In genomic region chr10:26860026-26860541, GRCh38 we compare ENCODE assay signal across 7 cellular contexts. TPM values are rescaled to one million over a fixed set of nuclear protein-coding genes. Genes with fewer than 3 reads are reported as not detected.
DNase-seq lines count a peak whose midpoint lies in the region; ATAC-seq lines count a peak whose summit lies in the region.

No MANE protein-coding gene starts in this region.

- peak; percentile 45 to 68 for DNase-seq in NOMO-1 (lab: John Stamatoyannopoulos, UW; ENCODE audit: unreplicated experiment in 2 of 2)
- DNase-seq in activated T-cell treated with anti-CD3 and anti-CD28 coated beads for 1 hour (ENCODE audit: low read depth), result peak; percentile 34
- DNase-seq in naive B cell, result peak; percentile 46
- DNase-seq in stimulated activated CD8-positive, alpha-beta memory T cell treated with anti-CD3 and anti-CD28 coated beads, Interleukin-7, amount 100 ng/mL, for 24 hours (ENCODE audit: low read depth), result peak; percentile 24

- peaks cover 0 to 8% of the 10 kb centered on the region in 2 donors for H3K36me3 Mint-ChIP-seq in naive B cell

- ATAC-seq in GM18508 (IDR thresholded peaks at IDR 0.05; ENCODE audit: insufficient read depth, unreplicated experiment), result peak; percentile 2
- peak; percentile 21 for ATAC-seq in HG02840 (IDR thresholded peaks at IDR 0.05; ENCODE audit: low FRiP score, unreplicated experiment)
- peak; percentile 58 for ATAC-seq in esophagus mucosa
- ATAC-seq in naive B cell (ENCODE audit: low read depth in 2 of 2), result peak; percentile 3 to 5

- H3K4me3 Mint-ChIP-seq in naive B cell, result peak overlapping the region; percentile 92 to 100 (median 98)

- H3K4me1 Mint-ChIP-seq in naive B cell, result peaks cover 25 to 39% (median 36%) of the 10 kb centered on the region in 3 donors

- H3K27me3 Mint-ChIP-seq in naive B cell, result peaks cover 0 to 5% (median 3%) of the 10 kb centered on the region in 3 donors

- peak overlapping the region; percentile 96 to 99 (median 97) for H3K27ac Mint-ChIP-seq in naive B cell

- H3K9me3 Mint-ChIP-seq in naive B cell, result no peaks in the 10 kb centered on the region

RNA-seq across cellular contexts. Expression of gene ABI1, which starts 0.7 kb away (rescaled TPM):
- total RNA-seq in esophagus mucosa, result 67.0 TPM
- polyA plus RNA-seq in naive B cell (ENCODE audit: low read depth in 6 of 6), result 100 to 1,000 TPM in 5 of 6 donors, 10 to 100 TPM in 1; 85.7 to 122 (median 108) TPM

Comparison
In these comparisons a context has a peak if more than half of its experiments do, and no peak if none do; other contexts are left out.
1. Peak in every context shown above with its lines: DNase-seq and ATAC-seq.
2. ATAC-seq: peak in every context shown above with its lines; median percentile 58 in esophagus mucosa; 21 in HG02840; 4 in naive B cell; 2 in GM18508.